Comparison of ENCODE assay signal across 21 cellular contexts in genomic region chr9:102054811-102055210, GRCh38.
"Had no signal": no experiment of that assay in that cellular context is flagged by ENCODE, and none has a peak within 500 bp of the region (broad histone marks: within the 10 kb centered on the region; RNA-seq: fewer than 3 reads in every experiment).

No MANE protein-coding gene starts in this region.

- DNase-seq: cortex of kidney; dorsolateral prefrontal cortex; effector CD8-positive, alpha-beta T cell; heart right ventricle; islet precursor cell; left colon; left ventricle myocardium superior; mesendoderm; naive thymus-derived CD4-positive, alpha-beta T cell; nephron progenitor cell; psoas muscle; sigmoid colon; stimulated activated CD4-positive, alpha-beta T cell treated with anti-CD3 and anti-CD28 coated beads, Interleukin-12 subunit alpha, Interleukin-12 subunit beta, amount 100 ng/mL, for 4 hours; stimulated activated naive CD4-positive, alpha-beta T cell; stomach; substantia nigra; transverse colon had no signal

- H3K27ac ChIP-seq: dorsolateral prefrontal cortex, heart right ventricle, parathyroid adenoma, psoas muscle, right atrium auricular region, sigmoid colon, skin epidermis, stomach, thoracic aorta, transverse colon had no signal
